19 cellular contexts compared by ENCODE assay signal in genomic region chr2:11391941-11392266, GRCh38. TPM values are rescaled to one million over a fixed set of nuclear protein-coding genes. Genes with fewer than 3 reads are reported as not detected.
DNase-seq lines count a peak whose midpoint lies in the region; ATAC-seq and TF ChIP-seq lines count a peak whose summit lies in the region.
"Had no signal": no experiment of that assay in that cellular context is flagged by ENCODE, and none has a peak within 500 bp of the region (broad histone marks: within the 10 kb centered on the region; RNA-seq: fewer than 3 reads in every experiment).

No MANE protein-coding gene starts in this region.

- TF ChIP-seq CTCF in cardiac muscle cell (IDR thresholded peaks at IDR 0.05; ENCODE audit: low read depth, low read length) = no peak
- no peak for TF ChIP-seq CTCF in nephron (IDR thresholded peaks at IDR 0.05; ENCODE audit: unreplicated experiment in 3 of 3)
- TF ChIP-seq CTCF in type B pancreatic cell (conservative IDR thresholded peaks at IDR 0.05) = no peak

- H3K4me3 Mint-ChIP-seq in nephron (no peak overlapping the region), type B pancreatic cell (no peak overlapping the region)
- H3K4me3 Mint-ChIP-seq: activated CD8-positive, alpha-beta memory T cell treated with anti-CD3 and anti-CD28 coated beads, Interleukin-2, amount 10 ng/mL, durations not matched to agents 7 days and 5 days had no signal

- WGBS in GM23248 (ENCODE audit: low coverage in 1 of 2, low lambda C conversion rate in 2 of 2, missing lambda C conversion rate in 2 of 2), 2 experiments = 89 to 90% methylated on average over 3 of the region's 3 CpGs

- H3K9me2 ChIP-seq in GM23248 (ENCODE audit: insufficient read depth) = no peaks in the 10 kb centered on the region

- no peaks in the 10 kb centered on the region for H4K20me1 ChIP-seq in GM23248 (ENCODE audit: insufficient read depth)

- H3K4me1 ChIP-seq in cardiac muscle cell (ENCODE audit: low read depth) (peaks cover 22% of the 10 kb centered on the region), GM23248 (ENCODE audit: insufficient read depth) (0 out of 2 replicates have a peak, but pooled peaks cover 4% of the 10 kb centered on the region)

- no peak overlapping the region for H3K4me2 ChIP-seq in GM23248 (ENCODE audit: unreplicated experiment)

- H3K4me3 ChIP-seq in cardiac muscle cell (no peak overlapping the region), GM23248 (no peak overlapping the region)
- H3K4me3 ChIP-seq: testis had no signal

- H3K27ac Mint-ChIP-seq in nephron = peak overlapping the region; percentile 79 to 91 (median 85)
- peak overlapping the region; percentile 57 for H3K27ac Mint-ChIP-seq in type B pancreatic cell
- H3K27ac Mint-ChIP-seq: activated CD8-positive, alpha-beta memory T cell treated with anti-CD3 and anti-CD28 coated beads, Interleukin-2, amount 10 ng/mL, durations not matched to agents 7 days and 5 days had no signal

- H3K4me1 Mint-ChIP-seq in nephron = peaks cover 71% of the 10 kb centered on the region
- peaks cover 35% of the 10 kb centered on the region for H3K4me1 Mint-ChIP-seq in type B pancreatic cell (ENCODE audit: unreplicated experiment)
- H3K4me1 Mint-ChIP-seq: activated CD8-positive, alpha-beta memory T cell treated with anti-CD3 and anti-CD28 coated beads, Interleukin-2, amount 10 ng/mL, durations not matched to agents 7 days and 5 days had no signal

- no peaks in the 10 kb centered on the region for H3K36me3 ChIP-seq in cardiac muscle cell
- H3K36me3 ChIP-seq in GM23248 (ENCODE audit: low read depth) = no peaks in the 10 kb centered on the region
- H3K36me3 ChIP-seq: neutrophil had no signal

- no peaks in the 10 kb centered on the region for H3K79me2 ChIP-seq in GM23248 (ENCODE audit: insufficient read depth)

- H2AFZ ChIP-seq in GM23248 = no peak overlapping the region

- no peaks in the 10 kb centered on the region for H3F3A ChIP-seq in GM23248 (ENCODE audit: insufficient read depth)

- ATAC-seq in Right ventricle myocardium inferior = no peak
- no peak for ATAC-seq in GM19351 (IDR thresholded peaks at IDR 0.05; ENCODE audit: unreplicated experiment)
- ATAC-seq: activated CD4-positive, CD25-positive, alpha-beta regulatory T cell treated with anti-CD3 and anti-CD28 coated beads, Interleukin-2, amount 50 U/mL, for 24 hours; activated CD8-positive, alpha-beta memory T cell treated with anti-CD3 and anti-CD28 coated beads, Interleukin-2, amount 10 ng/mL, durations not matched to agents 7 days and 5 days had no signal

- no peak overlapping the region for H3K9ac ChIP-seq in GM23248

- DNase-seq in cardiac muscle cell (ENCODE audit: low read depth in 1 of 2, low spot score in 1 of 2) = no peak
- DNase-seq in Right ventricle myocardium inferior (ENCODE audit: missing footprints) = no peak
- no peak for DNase-seq in type B pancreatic cell (ENCODE audit: extremely low spot score, unreplicated experiment)
- DNase-seq in GM23248 = no peak
- no peak for DNase-seq in HUDEP-2 (lab: John Stamatoyannopoulos, UW; ENCODE audit: unreplicated experiment in 76 of 76)
- DNase-seq: activated CD8-positive, alpha-beta memory T cell treated with anti-CD3 and anti-CD28 coated beads, Interleukin-2, amount 10 ng/mL, durations not matched to agents 7 days and 5 days; activated effector memory CD4-positive, alpha-beta T cell treated with Interleukin-2 at 50 U/mL for 16 hours; cortex of kidney; OCI-M1; stimulated activated CD4-positive, alpha-beta T cell treated with anti-CD3 and anti-CD28 coated beads, Interleukin-4, amount 100 ng/mL, for 1 hour; T-helper 9 cell had no signal

- H3K36me3 Mint-ChIP-seq in nephron (ENCODE audit: low read depth) (no peaks in the 10 kb centered on the region), type B pancreatic cell (no peaks in the 10 kb centered on the region)
- H3K36me3 Mint-ChIP-seq: activated CD8-positive, alpha-beta memory T cell treated with anti-CD3 and anti-CD28 coated beads, Interleukin-2, amount 10 ng/mL, durations not matched to agents 7 days and 5 days had no signal

- intact Hi-C loops in Right ventricle myocardium inferior (cut with DNase I) = no loop called here

- H3K27me3 ChIP-seq in cardiac muscle cell = no peaks in the 10 kb centered on the region
- H3K27me3 ChIP-seq in GM23248 (replicated peaks; ENCODE audit: insufficient read depth) = no peaks in the 10 kb centered on the region
- H3K27me3 ChIP-seq: neutrophil, testis had no signal

- H3K27me3 Mint-ChIP-seq in nephron (ENCODE audit: low read depth) = peaks cover 13% of the 10 kb centered on the region
- H3K27me3 Mint-ChIP-seq in type B pancreatic cell = no peaks in the 10 kb centered on the region
- H3K27me3 Mint-ChIP-seq: activated CD8-positive, alpha-beta memory T cell treated with anti-CD3 and anti-CD28 coated beads, Interleukin-2, amount 10 ng/mL, durations not matched to agents 7 days and 5 days had no signal

- H3K9me3 Mint-ChIP-seq in nephron (no peaks in the 10 kb centered on the region), type B pancreatic cell (no peaks in the 10 kb centered on the region)

- H3K27ac ChIP-seq in cardiac muscle cell (peak overlapping the region; percentile 80), cingulate gyrus (ENCODE audit: low read depth, low read length) (peak overlapping the region; percentile 69), GM23248 (no peak overlapping the region)
- H3K27ac ChIP-seq: C4-2B, epithelial cell of prostate, neutrophil, testis had no signal

- in situ Hi-C loops in GM23248 (cut with MboI) = no loop called here

- H3K9me3 ChIP-seq in cardiac muscle cell (ENCODE audit: low read depth) = no peaks in the 10 kb centered on the region
- no peaks in the 10 kb centered on the region for H3K9me3 ChIP-seq in GM23248 (ENCODE audit: low read depth)
- H3K9me3 ChIP-seq: neutrophil, testis had no signal

RNA-seq across cellular contexts. Expression of gene ROCK2, which starts 47.5 kb away (rescaled TPM):
- total RNA-seq in cardiac muscle cell (12.9 and 18.9 TPM in 2 replicates), Right ventricle myocardium inferior (34.4 TPM), type B pancreatic cell (ENCODE audit: low replicate concordance) (31.6 and 41.7 TPM in 2 replicates)
- polyA plus RNA-seq in cardiac muscle cell (30.0 and 31.7 TPM in 2 replicates), GM23248 (2016; fragmentation: Nextera tagmentation; extraction: Ambion mirVana) (12.3 and 19.9 TPM in 2 replicates)
- total RNA-seq in GM23248 (2014; rRNA removed; shearing (Covaris generic)) = 38.3 and 40.0 TPM in 2 replicates
